Comparison of ENCODE assay signal across 8 cellular contexts in the genomic region with DNA sequence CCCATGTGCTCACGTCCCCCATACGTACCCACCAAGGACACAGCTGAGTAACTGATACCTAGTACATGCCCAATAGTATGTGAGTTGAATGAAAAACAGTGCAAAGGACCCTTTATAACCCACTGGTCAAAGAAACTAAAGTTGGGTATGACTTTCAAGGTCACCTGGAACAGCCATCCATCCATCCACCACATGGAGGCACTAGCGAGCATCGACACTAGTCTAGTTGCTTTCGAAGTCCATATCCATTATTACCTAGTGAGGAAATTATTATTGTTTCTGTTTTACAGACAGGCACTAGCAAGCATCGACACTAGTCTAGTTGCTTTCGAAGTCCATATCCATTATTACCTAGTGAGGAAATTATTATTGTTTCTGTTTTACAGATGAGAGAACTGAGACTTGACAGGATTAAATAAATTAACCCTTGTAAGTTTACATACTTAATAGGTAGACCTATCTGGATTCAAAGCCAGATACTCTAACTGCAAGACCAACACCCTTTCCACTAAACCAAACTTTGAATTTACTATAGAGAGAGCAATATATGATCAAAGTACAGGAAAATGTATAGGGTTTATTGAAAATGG.
DNase-seq lines count a peak whose midpoint lies in the region; ATAC-seq, FAIRE-seq and TF ChIP-seq lines count a peak whose summit lies in the region.

No MANE protein-coding gene starts in this region.

- H3K27me3 Mint-ChIP-seq in activated CD4-positive, alpha-beta memory T cell treated with anti-CD3 and anti-CD28 coated beads, Interleukin-2, amount 10 ng/mL, durations not matched to agents 7 days and 5 days = peaks cover 10% of the 10 kb centered on the region

- peaks cover 7% of the 10 kb centered on the region for H3K4me1 Mint-ChIP-seq in activated CD4-positive, alpha-beta memory T cell treated with anti-CD3 and anti-CD28 coated beads, Interleukin-2, amount 10 ng/mL, durations not matched to agents 7 days and 5 days

- H3K36me3 Mint-ChIP-seq in activated CD4-positive, alpha-beta memory T cell treated with anti-CD3 and anti-CD28 coated beads, Interleukin-2, amount 10 ng/mL, durations not matched to agents 7 days and 5 days (ENCODE audit: low read depth) = no peaks in the 10 kb centered on the region

- no peak overlapping the region for H3K27ac Mint-ChIP-seq in activated CD4-positive, alpha-beta memory T cell treated with anti-CD3 and anti-CD28 coated beads, Interleukin-2, amount 10 ng/mL, durations not matched to agents 7 days and 5 days

- FAIRE-seq in D721Med (lab: Jason Lieb, UNC) (peak; percentile 91), RCC 7860 (lab: Jason Lieb, UNC) (no peak)

- H3K4me3 ChIP-seq in foreskin fibroblast (ENCODE audit: low read depth in 1 of 2, low read length in 2 of 2) = no peak overlapping the region

- POLR2A ChIA-PET in activated CD4-positive, alpha-beta memory T cell treated with anti-CD3 and anti-CD28 coated beads, Interleukin-2, amount 10 ng/mL, durations not matched to agents 7 days and 5 days (lab: Charles Lee) = no interaction called here

- CTCF ChIA-PET in activated CD4-positive, alpha-beta memory T cell treated with anti-CD3 and anti-CD28 coated beads, Interleukin-2, amount 10 ng/mL, durations not matched to agents 7 days and 5 days (lab: Charles Lee) = interaction anchor here (1.1 kb wide), 1 partner anchor 204 kb away, joined by 7 read pairs; no protein-coding TSS in a partner anchor

- H3K4me3 Mint-ChIP-seq in activated CD4-positive, alpha-beta memory T cell treated with anti-CD3 and anti-CD28 coated beads, Interleukin-2, amount 10 ng/mL, durations not matched to agents 7 days and 5 days = no peak overlapping the region

- no peak for TF ChIP-seq CTCF in D721Med (IDR thresholded peaks at IDR 0.05; ENCODE audit: insufficient read depth, missing control alignments)
- TF ChIP-seq CTCF in foreskin fibroblast (IDR thresholded peaks at IDR 0.05; ENCODE audit: low read depth, low read length) = peak; percentile 66

- peak; percentile 85 for ATAC-seq in GM19455 (IDR thresholded peaks at IDR 0.05; ENCODE audit: unreplicated experiment)

- DNase-seq in D721Med (ENCODE audit: insufficient read length, low spot score) (no peak), HK-2 (ENCODE audit: unreplicated experiment) (peak; percentile 4), foreskin fibroblast (peak; percentile 26 to 70), NCI-H128 (lab: John Stamatoyannopoulos, UW; ENCODE audit: unreplicated experiment) (no peak), RCC 7860 (ENCODE audit: low spot score) (no peak)
- peak; percentile 43 for DNase-seq in activated CD4-positive, alpha-beta memory T cell treated with anti-CD3 and anti-CD28 coated beads, Interleukin-2, amount 10 ng/mL, durations not matched to agents 7 days and 5 days
- peak; percentile 70 for DNase-seq in stimulated activated CD4-positive, alpha-beta T cell treated with anti-CD3 and anti-CD28 coated beads, Interleukin-15, amount 100 ng/mL, for 24 hours

- no peaks in the 10 kb centered on the region for H3K9me3 Mint-ChIP-seq in activated CD4-positive, alpha-beta memory T cell treated with anti-CD3 and anti-CD28 coated beads, Interleukin-2, amount 10 ng/mL, durations not matched to agents 7 days and 5 days

Comparison
In these comparisons a context has a peak if more than half of its experiments do, and no peak if none do; other contexts are left out.
1. DNase-seq: peak in HK-2 (single experiment), activated CD4-positive, alpha-beta memory T cell treated with anti-CD3 and anti-CD28 coated beads, Interleukin-2, amount 10 ng/mL, durations not matched to agents 7 days and 5 days (single experiment), foreskin fibroblast (2 of 2) and stimulated activated CD4-positive, alpha-beta T cell treated with anti-CD3 and anti-CD28 coated beads, Interleukin-15, amount 100 ng/mL, for 24 hours (single experiment); none in D721Med (single experiment), NCI-H128 (single experiment) and RCC 7860 (single experiment).